In genomic region chr17:82076785-82077591, GRCh38 we compare ENCODE assay signal across 1 cellular context.
TF ChIP-seq lines count a peak whose summit lies in the region.

No MANE protein-coding gene starts in this region.

TF ChIP-seq in HepG2, 621 proteins besides CTCF, POLR2A, EP300 and RAD21 (continued from another document and continues in another):
- no peak for TF ChIP-seq TRIM24 (CRISPR knock-in tag; IDR thresholded peaks at IDR 0.05)
- TF ChIP-seq, protein P1, sequence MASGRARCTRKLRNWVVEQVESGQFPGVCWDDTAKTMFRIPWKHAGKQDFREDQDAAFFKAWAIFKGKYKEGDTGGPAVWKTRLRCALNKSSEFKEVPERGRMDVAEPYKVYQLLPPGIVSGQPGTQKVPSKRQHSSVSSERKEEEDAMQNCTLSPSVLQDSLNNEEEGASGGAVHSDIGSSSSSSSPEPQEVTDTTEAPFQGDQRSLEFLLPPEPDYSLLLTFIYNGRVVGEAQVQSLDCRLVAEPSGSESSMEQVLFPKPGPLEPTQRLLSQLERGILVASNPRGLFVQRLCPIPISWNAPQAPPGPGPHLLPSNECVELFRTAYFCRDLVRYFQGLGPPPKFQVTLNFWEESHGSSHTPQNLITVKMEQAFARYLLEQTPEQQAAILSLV (CRISPR knock-in tag; IDR thresholded peaks at IDR 0.05; ENCODE audit: borderline replicate concordance), result 0 out of 2 replicates have a peak, but pooled peaks have one; percentile 24
- no peak for TF ChIP-seq ZNF746 (CRISPR knock-in tag; IDR thresholded peaks at IDR 0.05)
- TF ChIP-seq CBX1 (IDR thresholded peaks at IDR 0.05; ENCODE audit: low read depth), result no peak
- TF ChIP-seq ZBTB20 (CRISPR knock-in tag; IDR thresholded peaks at IDR 0.05; ENCODE audit: borderline replicate concordance, low read depth), result 0 out of 2 replicates have a peak, but pooled peaks have one; percentile 8
- TF ChIP-seq ZNF207 (IDR thresholded peaks at IDR 0.05; ENCODE audit: borderline replicate concordance), result no peak
- no peak for TF ChIP-seq ZNF451 (CRISPR knock-in tag; IDR thresholded peaks at IDR 0.05)
- TF ChIP-seq GTF2F1 (IDR thresholded peaks at IDR 0.05; ENCODE audit: low read length), result no peak
- TF ChIP-seq, protein P2, sequence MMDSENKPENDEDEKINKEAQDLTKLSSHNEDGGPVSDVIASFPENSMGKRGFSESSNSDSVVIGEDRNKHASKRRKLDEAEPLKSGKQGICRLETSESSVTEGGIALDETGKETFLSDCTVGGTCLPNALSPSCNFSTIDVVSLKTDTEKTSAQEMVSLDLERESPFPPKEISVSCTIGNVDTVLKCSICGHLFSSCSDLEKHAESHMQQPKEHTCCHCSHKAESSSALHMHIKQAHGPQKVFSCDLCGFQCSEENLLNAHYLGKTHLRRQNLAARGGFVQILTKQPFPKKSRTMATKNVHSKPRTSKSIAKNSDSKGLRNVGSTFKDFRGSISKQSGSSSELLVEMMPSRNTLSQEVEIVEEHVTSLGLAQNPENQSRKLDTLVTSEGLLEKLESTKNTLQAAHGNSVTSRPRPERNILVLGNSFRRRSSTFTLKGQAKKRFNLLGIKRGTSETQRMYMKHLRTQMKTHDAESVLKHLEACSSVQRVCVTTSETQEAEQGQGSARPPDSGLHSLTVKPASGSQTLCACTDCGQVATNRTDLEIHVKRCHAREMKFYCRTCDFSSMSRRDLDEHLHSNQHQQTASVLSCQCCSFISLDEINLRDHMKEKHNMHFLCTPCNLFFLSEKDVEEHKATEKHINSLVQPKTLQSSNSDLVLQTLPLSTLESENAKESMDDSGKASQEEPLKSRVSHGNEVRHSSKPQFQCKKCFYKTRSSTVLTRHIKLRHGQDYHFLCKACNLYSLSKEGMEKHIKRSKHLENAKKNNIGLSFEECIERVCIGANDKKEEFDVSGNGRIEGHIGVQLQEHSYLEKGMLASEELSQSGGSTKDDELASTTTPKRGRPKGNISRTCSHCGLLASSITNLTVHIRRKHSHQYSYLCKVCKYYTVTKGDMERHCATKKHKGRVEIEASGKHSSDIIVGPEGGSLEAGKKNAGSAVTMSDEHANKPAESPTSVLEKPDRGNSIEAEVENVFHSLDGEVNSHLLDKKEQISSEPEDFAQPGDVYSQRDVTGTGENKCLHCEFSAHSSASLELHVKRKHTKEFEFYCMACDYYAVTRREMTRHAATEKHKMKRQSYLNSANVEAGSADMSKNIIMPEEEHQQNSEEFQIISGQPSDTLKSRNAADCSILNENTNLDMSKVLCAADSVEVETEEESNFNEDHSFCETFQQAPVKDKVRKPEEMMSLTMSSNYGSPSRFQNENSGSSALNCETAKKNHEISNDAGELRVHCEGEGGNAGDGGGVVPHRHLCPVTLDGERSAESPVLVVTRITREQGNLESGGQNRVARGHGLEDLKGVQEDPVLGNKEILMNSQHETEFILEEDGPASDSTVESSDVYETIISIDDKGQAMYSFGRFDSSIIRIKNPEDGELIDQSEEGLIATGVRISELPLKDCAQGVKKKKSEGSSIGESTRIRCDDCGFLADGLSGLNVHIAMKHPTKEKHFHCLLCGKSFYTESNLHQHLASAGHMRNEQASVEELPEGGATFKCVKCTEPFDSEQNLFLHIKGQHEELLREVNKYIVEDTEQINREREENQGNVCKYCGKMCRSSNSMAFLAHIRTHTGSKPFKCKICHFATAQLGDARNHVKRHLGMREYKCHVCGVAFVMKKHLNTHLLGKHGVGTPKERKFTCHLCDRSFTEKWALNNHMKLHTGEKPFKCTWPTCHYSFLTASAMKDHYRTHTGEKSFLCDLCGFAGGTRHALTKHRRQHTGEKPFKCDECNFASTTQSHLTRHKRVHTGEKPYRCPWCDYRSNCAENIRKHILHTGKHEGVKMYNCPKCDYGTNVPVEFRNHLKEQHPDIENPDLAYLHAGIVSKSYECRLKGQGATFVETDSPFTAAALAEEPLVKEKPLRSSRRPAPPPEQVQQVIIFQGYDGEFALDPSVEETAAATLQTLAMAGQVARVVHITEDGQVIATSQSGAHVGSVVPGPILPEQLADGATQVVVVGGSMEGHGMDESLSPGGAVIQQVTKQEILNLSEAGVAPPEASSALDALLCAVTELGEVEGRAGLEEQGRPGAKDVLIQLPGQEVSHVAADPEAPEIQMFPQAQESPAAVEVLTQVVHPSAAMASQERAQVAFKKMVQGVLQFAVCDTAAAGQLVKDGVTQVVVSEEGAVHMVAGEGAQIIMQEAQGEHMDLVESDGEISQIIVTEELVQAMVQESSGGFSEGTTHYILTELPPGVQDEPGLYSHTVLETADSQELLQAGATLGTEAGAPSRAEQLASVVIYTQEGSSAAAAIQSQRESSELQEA (CRISPR knock-in tag; IDR thresholded peaks at IDR 0.05; ENCODE audit: not compliant biosample characterization), result no peak
- no peak; the same call in 1 of the 2 replicates for TF ChIP-seq SRY (CRISPR knock-in tag; IDR thresholded peaks at IDR 0.05)
- no peak for TF ChIP-seq MTA3 (CRISPR knock-in tag; IDR thresholded peaks at IDR 0.05)
- TF ChIP-seq MYC (CRISPR knock-in tag; IDR thresholded peaks at IDR 0.05; ENCODE audit: borderline replicate concordance), result peak; percentile 50; the same call in 1 of the 2 replicates
- TF ChIP-seq, protein P3, sequence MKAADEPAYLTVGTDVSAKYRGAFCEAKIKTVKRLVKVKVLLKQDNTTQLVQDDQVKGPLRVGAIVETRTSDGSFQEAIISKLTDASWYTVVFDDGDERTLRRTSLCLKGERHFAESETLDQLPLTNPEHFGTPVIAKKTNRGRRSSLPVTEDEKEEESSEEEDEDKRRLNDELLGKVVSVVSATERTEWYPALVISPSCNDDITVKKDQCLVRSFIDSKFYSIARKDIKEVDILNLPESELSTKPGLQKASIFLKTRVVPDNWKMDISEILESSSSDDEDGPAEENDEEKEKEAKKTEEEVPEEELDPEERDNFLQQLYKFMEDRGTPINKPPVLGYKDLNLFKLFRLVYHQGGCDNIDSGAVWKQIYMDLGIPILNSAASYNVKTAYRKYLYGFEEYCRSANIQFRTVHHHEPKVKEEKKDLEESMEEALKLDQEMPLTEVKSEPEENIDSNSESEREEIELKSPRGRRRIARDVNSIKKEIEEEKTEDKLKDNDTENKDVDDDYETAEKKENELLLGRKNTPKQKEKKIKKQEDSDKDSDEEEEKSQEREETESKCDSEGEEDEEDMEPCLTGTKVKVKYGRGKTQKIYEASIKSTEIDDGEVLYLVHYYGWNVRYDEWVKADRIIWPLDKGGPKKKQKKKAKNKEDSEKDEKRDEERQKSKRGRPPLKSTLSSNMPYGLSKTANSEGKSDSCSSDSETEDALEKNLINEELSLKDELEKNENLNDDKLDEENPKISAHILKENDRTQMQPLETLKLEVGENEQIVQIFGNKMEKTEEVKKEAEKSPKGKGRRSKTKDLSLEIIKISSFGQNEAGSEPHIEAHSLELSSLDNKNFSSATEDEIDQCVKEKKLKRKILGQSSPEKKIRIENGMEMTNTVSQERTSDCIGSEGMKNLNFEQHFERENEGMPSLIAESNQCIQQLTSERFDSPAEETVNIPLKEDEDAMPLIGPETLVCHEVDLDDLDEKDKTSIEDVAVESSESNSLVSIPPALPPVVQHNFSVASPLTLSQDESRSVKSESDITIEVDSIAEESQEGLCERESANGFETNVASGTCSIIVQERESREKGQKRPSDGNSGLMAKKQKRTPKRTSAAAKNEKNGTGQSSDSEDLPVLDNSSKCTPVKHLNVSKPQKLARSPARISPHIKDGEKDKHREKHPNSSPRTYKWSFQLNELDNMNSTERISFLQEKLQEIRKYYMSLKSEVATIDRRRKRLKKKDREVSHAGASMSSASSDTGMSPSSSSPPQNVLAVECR (CRISPR knock-in tag; IDR thresholded peaks at IDR 0.05; ENCODE audit: borderline replicate concordance), result no peak; the same call in 1 of the 2 replicates
- no peak for TF ChIP-seq ZUFSP (CRISPR knock-in tag; IDR thresholded peaks at IDR 0.05; ENCODE audit: borderline replicate concordance)
- no peak for TF ChIP-seq ZNF605 (CRISPR knock-in tag; IDR thresholded peaks at IDR 0.05)
- no peak for TF ChIP-seq SIX4 (CRISPR knock-in tag; IDR thresholded peaks at IDR 0.05)
- no peak for TF ChIP-seq ZNF569 (CRISPR knock-in tag; IDR thresholded peaks at IDR 0.05; ENCODE audit: borderline replicate concordance)
- TF ChIP-seq PLRG1 (conservative IDR thresholded peaks at IDR 0.05), result no peak
- TF ChIP-seq EED (CRISPR knock-in tag; IDR thresholded peaks at IDR 0.05), result 0 out of 2 replicates have a peak, but pooled peaks have one; percentile 62
- TF ChIP-seq FOXC1 (CRISPR knock-in tag; IDR thresholded peaks at IDR 0.05; ENCODE audit: borderline replicate concordance), result no peak
- TF ChIP-seq NFE2L1 (CRISPR knock-in tag; IDR thresholded peaks at IDR 0.05; ENCODE audit: borderline replicate concordance), result no peak; the same call in 1 of the 2 replicates
- peak; percentile 24 for TF ChIP-seq ZNF781 (CRISPR knock-in tag; IDR thresholded peaks at IDR 0.05; ENCODE audit: borderline replicate concordance, not compliant biosample characterization)
- no peak for TF ChIP-seq NCOA1 (CRISPR knock-in tag; IDR thresholded peaks at IDR 0.05)
- TF ChIP-seq CENPT (CRISPR knock-in tag; IDR thresholded peaks at IDR 0.05; ENCODE audit: low read depth), result 0 out of 2 replicates have a peak, but pooled peaks have one; percentile 31
- TF ChIP-seq ZNF512B (CRISPR knock-in tag; IDR thresholded peaks at IDR 0.05; ENCODE audit: borderline replicate concordance), result peak; percentile 0; the same call in 1 of the 2 replicates
- no peak for TF ChIP-seq PBX2 (CRISPR knock-in tag; IDR thresholded peaks at IDR 0.05)
- TF ChIP-seq, protein P4, sequence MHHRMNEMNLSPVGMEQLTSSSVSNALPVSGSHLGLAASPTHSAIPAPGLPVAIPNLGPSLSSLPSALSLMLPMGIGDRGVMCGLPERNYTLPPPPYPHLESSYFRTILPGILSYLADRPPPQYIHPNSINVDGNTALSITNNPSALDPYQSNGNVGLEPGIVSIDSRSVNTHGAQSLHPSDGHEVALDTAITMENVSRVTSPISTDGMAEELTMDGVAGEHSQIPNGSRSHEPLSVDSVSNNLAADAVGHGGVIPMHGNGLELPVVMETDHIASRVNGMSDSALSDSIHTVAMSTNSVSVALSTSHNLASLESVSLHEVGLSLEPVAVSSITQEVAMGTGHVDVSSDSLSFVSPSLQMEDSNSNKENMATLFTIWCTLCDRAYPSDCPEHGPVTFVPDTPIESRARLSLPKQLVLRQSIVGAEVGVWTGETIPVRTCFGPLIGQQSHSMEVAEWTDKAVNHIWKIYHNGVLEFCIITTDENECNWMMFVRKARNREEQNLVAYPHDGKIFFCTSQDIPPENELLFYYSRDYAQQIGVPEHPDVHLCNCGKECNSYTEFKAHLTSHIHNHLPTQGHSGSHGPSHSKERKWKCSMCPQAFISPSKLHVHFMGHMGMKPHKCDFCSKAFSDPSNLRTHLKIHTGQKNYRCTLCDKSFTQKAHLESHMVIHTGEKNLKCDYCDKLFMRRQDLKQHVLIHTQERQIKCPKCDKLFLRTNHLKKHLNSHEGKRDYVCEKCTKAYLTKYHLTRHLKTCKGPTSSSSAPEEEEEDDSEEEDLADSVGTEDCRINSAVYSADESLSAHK (CRISPR knock-in tag; IDR thresholded peaks at IDR 0.05; ENCODE audit: borderline replicate concordance), result no peak
- no peak for TF ChIP-seq ATF5 (CRISPR knock-in tag; IDR thresholded peaks at IDR 0.05; ENCODE audit: low read depth)
- TF ChIP-seq CREBL2 (CRISPR knock-in tag; IDR thresholded peaks at IDR 0.05; ENCODE audit: borderline replicate concordance), result no peak
- peak; percentile 98 for TF ChIP-seq PAF1 (CRISPR knock-in tag; IDR thresholded peaks at IDR 0.05)
- 0 out of 2 replicates have a peak, but pooled peaks have one; percentile 15 for TF ChIP-seq NRL (CRISPR knock-in tag; IDR thresholded peaks at IDR 0.05; ENCODE audit: borderline replicate concordance)
